In genomic region chr13:27271572-27272096, GRCh38 we compare ENCODE assay signal across 8 cellular contexts. TPM values are rescaled to one million over a fixed set of nuclear protein-coding genes. Genes with fewer than 3 reads are reported as not detected.
DNase-seq lines count a peak whose midpoint lies in the region; ATAC-seq, FAIRE-seq and TF ChIP-seq lines count a peak whose summit lies in the region.

No MANE protein-coding gene starts in this region.

- peak overlapping the region; percentile 94 for H2AFZ ChIP-seq in PC-9

- H3K9me2 ChIP-seq in PC-9 (ENCODE audit: insufficient read depth) = no peaks in the 10 kb centered on the region

- H3K4me3 ChIP-seq in PC-9 (peak overlapping the region; percentile 90), epithelial cell of proximal tubule (ENCODE audit: low read depth, low read length) (peak overlapping the region; percentile 85)

- H3K4me1 ChIP-seq in PC-9 (replicated peaks; ENCODE audit: insufficient read depth) = peaks cover 32% of the 10 kb centered on the region

- peak overlapping the region; percentile 15 for H3K27ac Mint-ChIP-seq in osteocyte (ENCODE audit: unreplicated experiment)

- no peaks in the 10 kb centered on the region for H3K36me3 Mint-ChIP-seq in osteocyte (ENCODE audit: unreplicated experiment)

- H3K27ac ChIP-seq in C4-2B (peak overlapping the region; percentile 66), PC-9 (no peak overlapping the region)

- intact Hi-C loops in PC-9 (cut with micrococcal nuclease; ENCODE audit: unreplicated experiment) (no loop called here), head of caudate nucleus (cut with DNase I) (loop anchor here (10.0 kb wide), 1 partner anchor 83 kb away; no protein-coding TSS in a partner anchor)

- H3F3A ChIP-seq in PC-9 (ENCODE audit: insufficient read depth, low read depth) = peaks cover 16% of the 10 kb centered on the region; the same call in 1 of the 2 replicates

- no peaks in the 10 kb centered on the region for H3K27me3 ChIP-seq in PC-9 (ENCODE audit: insufficient read depth, low read depth)

- H3K9me3 ChIP-seq in PC-9 (ENCODE audit: insufficient read depth, low read depth) = no peaks in the 10 kb centered on the region

- FAIRE-seq in D721Med (lab: Jason Lieb, UNC) = no peak

- no peaks in the 10 kb centered on the region for H3K79me2 ChIP-seq in PC-9 (ENCODE audit: low read depth)

- H3K36me3 ChIP-seq in PC-9 (ENCODE audit: low read depth) = no peaks in the 10 kb centered on the region

- CTCF ChIA-PET in PC-9 (lab: Charles Lee) = no interaction called here

- POLR2A ChIA-PET in PC-9 (lab: Charles Lee; ENCODE audit: unreplicated experiment) = interaction anchor here (0.6 kb wide), 1 partner anchor 295 kb away, joined by 4 read pairs; no protein-coding TSS in a partner anchor

- no peaks in the 10 kb centered on the region for H3K9me3 Mint-ChIP-seq in osteocyte (ENCODE audit: unreplicated experiment)

- BruUV-seq in PC-9 (replicated peaks; lab: Mats Ljungman, UMichigan) = TSS peak; percentile 48

- H3K27me3 Mint-ChIP-seq in osteocyte (ENCODE audit: unreplicated experiment) = peaks cover 11% of the 10 kb centered on the region

- TF ChIP-seq CTCF in C4-2B (conservative IDR thresholded peaks at IDR 0.05) (no peak), PC-9 (conservative IDR thresholded peaks at IDR 0.05) (no peak), epithelial cell of proximal tubule (conservative IDR thresholded peaks at IDR 0.05; ENCODE audit: low read depth, low read length) (no peak), osteocyte (IDR thresholded peaks at IDR 0.05) (no peak), D721Med (IDR thresholded peaks at IDR 0.05; ENCODE audit: insufficient read depth, missing control alignments) (no peak)

- DNase-seq in PC-9 (no peak), epithelial cell of proximal tubule (ENCODE audit: low read depth) (no peak), osteocyte (ENCODE audit: extremely low spot score, unreplicated experiment) (peak; percentile 76), head of caudate nucleus (no peak), D721Med (ENCODE audit: insufficient read length, low spot score) (no peak)

- H3K4me1 Mint-ChIP-seq in osteocyte (ENCODE audit: unreplicated experiment) = peaks cover 39% of the 10 kb centered on the region

- ATAC-seq in GM18519 (IDR thresholded peaks at IDR 0.05; ENCODE audit: low FRiP score, unreplicated experiment) = no peak
- ATAC-seq in GM18868 (IDR thresholded peaks at IDR 0.05; ENCODE audit: unreplicated experiment) = no peak

- no peaks in the 10 kb centered on the region for H4K20me1 ChIP-seq in PC-9 (ENCODE audit: insufficient read depth)

- peak overlapping the region; percentile 87 for H3K4me3 Mint-ChIP-seq in osteocyte (ENCODE audit: unreplicated experiment)

- H3K4me2 ChIP-seq in PC-9 = peak overlapping the region; percentile 99

RNA-seq across cellular contexts. Expression of gene RASL11A, which starts 1.0 kb away (rescaled TPM):
- 2.0 and 3.8 TPM in 2 replicates for total RNA-seq in PC-9 (2021)
- 1.8 and 3.7 TPM in 2 replicates for total RNA-seq in epithelial cell of proximal tubule
- 4.6 and 5.3 TPM in 2 replicates for total RNA-seq in osteocyte

RNA-seq across cellular contexts. Expression of gene RPL21, which starts 20.3 kb away (rescaled TPM):
- total RNA-seq in PC-9 (2021) (711 and 754 TPM in 2 replicates), epithelial cell of proximal tubule (1,256 and 1,691 TPM in 2 replicates), osteocyte (756 and 802 TPM in 2 replicates)
